30 cellular contexts compared by ENCODE assay signal in genomic region chr5:122200894-122201293, GRCh38.
"Had no signal": no experiment of that assay in that cellular context is flagged by ENCODE, and none has a peak within 500 bp of the region (broad histone marks: within the 10 kb centered on the region; RNA-seq: fewer than 3 reads in every experiment).

No MANE protein-coding gene starts in this region.

- H3K9ac ChIP-seq: neural progenitor cell had no signal

- H3K27ac Mint-ChIP-seq: immature natural killer cell; naive thymus-derived CD4-positive, alpha-beta T cell; natural killer cell treated with Interleukin-12 subunit alpha and Interleukin-12 subunit beta and Interleukin-15 and Interleukin-18, amount 100 ng/mL, for 72 hours; neural progenitor cell; stimulated activated naive B cell treated with anti-CD40 and anti-IgM and Interleukin-4, amounts not matched to agents 10 μg/mL and 1 μg/mL and 100 μg/mL, for 72 hours had no signal

- H3K36me3 ChIP-seq: left lung, lower lobe of right lung, neural progenitor cell, ovary, prostate gland, stomach, thyroid gland, transverse colon, upper lobe of right lung had no signal

- H3K4me3 Mint-ChIP-seq: immature natural killer cell; naive thymus-derived CD4-positive, alpha-beta T cell; natural killer cell treated with Interleukin-12 subunit alpha and Interleukin-12 subunit beta and Interleukin-15 and Interleukin-18, amount 100 ng/mL, for 72 hours; neural progenitor cell; stimulated activated naive B cell treated with anti-CD40 and anti-IgM and Interleukin-4, amounts not matched to agents 10 μg/mL and 1 μg/mL and 100 μg/mL, for 72 hours had no signal

- H3K27me3 ChIP-seq: left lung, neural progenitor cell, ovary, stomach, testis, thyroid gland, transverse colon, upper lobe of right lung had no signal

- H3K4me1 Mint-ChIP-seq: immature natural killer cell; naive thymus-derived CD4-positive, alpha-beta T cell; stimulated activated naive B cell treated with anti-CD40 and anti-IgM and Interleukin-4, amounts not matched to agents 10 μg/mL and 1 μg/mL and 100 μg/mL, for 72 hours had no signal

- DNase-seq: hypothalamus; immature natural killer cell; kidney; left colon; left lung; lower lobe of right lung; mammary epithelial cell; mesenchymal stem cell; midbrain; mucosa of descending colon; naive thymus-derived CD4-positive, alpha-beta T cell; ovary; retina; right cardiac atrium; stimulated activated CD4-positive, alpha-beta T cell treated with anti-CD3 and anti-CD28 coated beads, Interleukin-12 subunit alpha, Interleukin-12 subunit beta, amount 100 ng/mL, for 4 hours; stimulated activated CD4-positive, alpha-beta T cell treated with anti-CD3 and anti-CD28 coated beads, Interleukin-15, amount 100 ng/mL, for 24 hours; stimulated activated CD4-positive, alpha-beta T cell treated with anti-CD3 and anti-CD28 coated beads, Interleukin-2, amount 100 ng/mL, for 24 hours; stimulated activated CD4-positive, alpha-beta T cell treated with anti-CD3 and anti-CD28 coated beads, Interleukin-4, amount 100 ng/mL, for 1 hour; stimulated activated naive B cell treated with anti-CD40 and anti-IgM and Interleukin-4, amounts not matched to agents 10 μg/mL and 1 μg/mL and 100 μg/mL, for 72 hours; stimulated activated naive CD8-positive, alpha-beta T cell treated with anti-CD3 and anti-CD28 coated beads, Interleukin-15, Interleukin-2, amounts not matched to agents 100 U/mL and 50 U/mL, for 24 hours; stomach; testis; thyroid gland; transverse colon; upper lobe of right lung had no signal

- H3K27ac ChIP-seq: left lung, lower lobe of right lung, neural progenitor cell, ovary, prostate gland, skin epidermis, stomach, testis, thyroid gland, transverse colon, upper lobe of right lung had no signal

- H3K4me1 ChIP-seq: left lung, lower lobe of right lung, prostate gland, stomach, testis, thyroid gland, transverse colon, upper lobe of right lung had no signal

- H3K27me3 Mint-ChIP-seq: natural killer cell treated with Interleukin-12 subunit alpha and Interleukin-12 subunit beta and Interleukin-15 and Interleukin-18, amount 100 ng/mL, for 72 hours had no signal

- ATAC-seq: left colon; left lung; lower lobe of right lung; mucosa of descending colon; naive thymus-derived CD4-positive, alpha-beta T cell; natural killer cell treated with Interleukin-12 subunit alpha and Interleukin-12 subunit beta and Interleukin-15 and Interleukin-18, amount 100 ng/mL, for 72 hours; right cardiac atrium; sciatic nerve; stimulated activated naive B cell treated with anti-CD40 and anti-IgM and Interleukin-4, amounts not matched to agents 10 μg/mL and 1 μg/mL and 100 μg/mL, for 72 hours; stimulated activated naive CD8-positive, alpha-beta T cell treated with anti-CD3 and anti-CD28 coated beads, Interleukin-15, Interleukin-2, amounts not matched to agents 100 U/mL and 50 U/mL, for 24 hours; upper lobe of right lung had no signal

- H3K36me3 Mint-ChIP-seq: immature natural killer cell; naive thymus-derived CD4-positive, alpha-beta T cell; natural killer cell treated with Interleukin-12 subunit alpha and Interleukin-12 subunit beta and Interleukin-15 and Interleukin-18, amount 100 ng/mL, for 72 hours; neural progenitor cell; stimulated activated naive B cell treated with anti-CD40 and anti-IgM and Interleukin-4, amounts not matched to agents 10 μg/mL and 1 μg/mL and 100 μg/mL, for 72 hours had no signal

- H2AFZ ChIP-seq: neural progenitor cell had no signal

- H3K9me3 ChIP-seq: left lung, lower lobe of right lung, mucosa of descending colon, ovary, prostate gland, stomach, testis, thyroid gland, transverse colon, upper lobe of right lung had no signal

- H3K4me3 ChIP-seq: left lung, lower lobe of right lung, mucosa of descending colon, neural progenitor cell, ovary, prostate gland, skin epidermis, stomach, testis, thyroid gland, transverse colon, upper lobe of right lung had no signal
